In the genomic region with DNA sequence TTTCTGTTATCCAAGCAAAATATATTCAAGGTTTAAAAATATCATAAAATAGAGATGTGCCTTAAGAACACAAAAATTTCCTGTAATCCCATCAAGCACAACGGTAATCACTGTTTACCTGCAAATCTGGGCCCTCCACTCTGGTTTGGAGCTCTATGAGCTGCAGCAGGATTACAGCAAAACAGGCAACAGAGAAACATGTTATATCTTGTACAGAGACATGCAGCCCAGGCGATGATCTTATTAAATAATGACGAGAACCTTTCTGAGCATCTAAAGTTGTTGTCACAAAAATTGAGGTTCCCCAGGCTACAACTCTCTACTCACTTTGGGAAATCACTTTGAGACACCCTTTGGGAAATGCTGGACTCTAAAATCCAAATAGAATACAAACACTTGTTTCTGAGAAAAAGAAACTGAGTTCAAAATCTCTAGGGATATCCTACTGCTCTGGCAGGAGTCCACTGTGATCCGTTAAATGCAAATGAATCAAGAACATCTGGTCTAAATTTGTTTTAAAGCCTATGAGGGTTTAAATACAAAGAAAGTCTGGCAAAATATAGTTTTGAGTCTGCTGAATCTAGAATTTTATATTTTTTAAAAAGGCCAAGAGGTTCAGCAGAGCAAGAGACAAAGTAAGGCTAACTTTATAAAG, we compare ENCODE assay signal across 19 cellular contexts. TPM values are rescaled to one million over a fixed set of nuclear protein-coding genes. Genes with fewer than 3 reads are reported as not detected.
DNase-seq lines count a peak whose midpoint lies in the region; ATAC-seq and TF ChIP-seq lines count a peak whose summit lies in the region.
"Had no signal": no experiment of that assay in that cellular context is flagged by ENCODE, and none has a peak within 500 bp of the region (broad histone marks: within the 10 kb centered on the region; RNA-seq: fewer than 3 reads in every experiment).

No MANE protein-coding gene starts in this region.

- POLR2A ChIA-PET in WTC11 (lab: Charles Lee), result no interaction called here
- POLR2A ChIA-PET in activated CD4-positive, alpha-beta memory T cell treated with anti-CD3 and anti-CD28 coated beads, Interleukin-2, amount 10 ng/mL, durations not matched to agents 7 days and 5 days (lab: Charles Lee), result no interaction called here

- TF ChIP-seq CTCF in BE2C (IDR thresholded peaks at IDR 0.05; ENCODE audit: low read depth, low read length) (no peak), WTC11 (IDR thresholded peaks at IDR 0.05) (no peak), foreskin keratinocyte (conservative IDR thresholded peaks at IDR 0.05) (no peak)

- CTCF ChIA-PET in WTC11 (lab: Charles Lee), result no interaction called here
- CTCF ChIA-PET in activated naive CD4-positive, alpha-beta T cell treated with anti-CD3 and anti-CD28 coated beads for 36 hours (lab: Charles Lee), result interaction anchor here (1.5 kb wide), 1 partner anchor 90 kb away, joined by 3 read pairs; no protein-coding TSS in a partner anchor
- CTCF ChIA-PET in activated CD4-positive, alpha-beta memory T cell treated with anti-CD3 and anti-CD28 coated beads, Interleukin-2, amount 10 ng/mL, durations not matched to agents 7 days and 5 days (lab: Charles Lee), result no interaction called here

- H3K36me3 Mint-ChIP-seq in WTC11, result no peaks in the 10 kb centered on the region
- no peaks in the 10 kb centered on the region for H3K36me3 Mint-ChIP-seq in activated naive CD4-positive, alpha-beta T cell treated with anti-CD3 and anti-CD28 coated beads for 36 hours (ENCODE audit: low read depth)
- H3K36me3 Mint-ChIP-seq in activated CD4-positive, alpha-beta memory T cell treated with anti-CD3 and anti-CD28 coated beads, Interleukin-2, amount 10 ng/mL, durations not matched to agents 7 days and 5 days (ENCODE audit: low read depth), result no peaks in the 10 kb centered on the region
- H3K36me3 Mint-ChIP-seq: activated naive CD4-positive, alpha-beta T cell treated with anti-CD3 and anti-CD28 coated beads, Interleukin-2, amount 50 U/mL, for 72 hours; memory B cell had no signal

- H3K36me3 ChIP-seq in BE2C, result no peaks in the 10 kb centered on the region; the same call in 1 of the 2 replicates
- H3K36me3 ChIP-seq: neutrophil, right lobe of liver had no signal

- no peaks in the 10 kb centered on the region for H3K27me3 Mint-ChIP-seq in WTC11 (ENCODE audit: low read depth)
- H3K27me3 Mint-ChIP-seq in activated naive CD4-positive, alpha-beta T cell treated with anti-CD3 and anti-CD28 coated beads for 36 hours (ENCODE audit: low read depth), result peaks cover 2% of the 10 kb centered on the region
- peaks cover 10% of the 10 kb centered on the region for H3K27me3 Mint-ChIP-seq in activated CD4-positive, alpha-beta memory T cell treated with anti-CD3 and anti-CD28 coated beads, Interleukin-2, amount 10 ng/mL, durations not matched to agents 7 days and 5 days
- H3K27me3 Mint-ChIP-seq: memory B cell had no signal

- no peak overlapping the region for H3K4me3 Mint-ChIP-seq in WTC11
- no peak overlapping the region for H3K4me3 Mint-ChIP-seq in activated naive CD4-positive, alpha-beta T cell treated with anti-CD3 and anti-CD28 coated beads for 36 hours
- no peak overlapping the region for H3K4me3 Mint-ChIP-seq in activated CD4-positive, alpha-beta memory T cell treated with anti-CD3 and anti-CD28 coated beads, Interleukin-2, amount 10 ng/mL, durations not matched to agents 7 days and 5 days
- H3K4me3 Mint-ChIP-seq: activated CD4-positive, alpha-beta T cell treated with anti-CD3 and anti-CD28 coated beads, Interleukin-2, amount 10 ng/mL, durations not matched to agents 7 days and 5 days; B cell; memory B cell had no signal

- peak overlapping the region; percentile 51 for H3K4me3 ChIP-seq in BE2C (ENCODE audit: low read depth, low read length)
- H3K4me3 ChIP-seq: right lobe of liver had no signal

- peak overlapping the region; percentile 25 for H3K27ac ChIP-seq in foreskin keratinocyte
- H3K27ac ChIP-seq: neutrophil, right lobe of liver had no signal

- H3K27me3 ChIP-seq in BE2C (no peaks in the 10 kb centered on the region), foreskin keratinocyte (no peaks in the 10 kb centered on the region)
- H3K27me3 ChIP-seq: neutrophil, right lobe of liver had no signal

- H3K9me3 Mint-ChIP-seq in WTC11, result no peaks in the 10 kb centered on the region
- H3K9me3 Mint-ChIP-seq in activated naive CD4-positive, alpha-beta T cell treated with anti-CD3 and anti-CD28 coated beads for 36 hours, result no peaks in the 10 kb centered on the region
- H3K9me3 Mint-ChIP-seq in activated CD4-positive, alpha-beta memory T cell treated with anti-CD3 and anti-CD28 coated beads, Interleukin-2, amount 10 ng/mL, durations not matched to agents 7 days and 5 days, result no peaks in the 10 kb centered on the region
- H3K9me3 Mint-ChIP-seq: activated CD4-positive, alpha-beta T cell treated with anti-CD3 and anti-CD28 coated beads, Interleukin-2, amount 10 ng/mL, durations not matched to agents 7 days and 5 days; activated naive CD4-positive, alpha-beta T cell treated with anti-CD3 and anti-CD28 coated beads, Interleukin-2, amount 50 U/mL, for 72 hours; memory B cell had no signal

- H3K9me3 ChIP-seq in BE2C, result no peaks in the 10 kb centered on the region
- H3K9me3 ChIP-seq: neutrophil, right lobe of liver had no signal

- H3K27ac Mint-ChIP-seq in WTC11, result peak overlapping the region; percentile 71
- no peak overlapping the region for H3K27ac Mint-ChIP-seq in activated naive CD4-positive, alpha-beta T cell treated with anti-CD3 and anti-CD28 coated beads for 36 hours
- H3K27ac Mint-ChIP-seq in activated CD4-positive, alpha-beta memory T cell treated with anti-CD3 and anti-CD28 coated beads, Interleukin-2, amount 10 ng/mL, durations not matched to agents 7 days and 5 days, result no peak overlapping the region
- H3K27ac Mint-ChIP-seq: activated CD4-positive, alpha-beta T cell treated with anti-CD3 and anti-CD28 coated beads, Interleukin-2, amount 10 ng/mL, durations not matched to agents 7 days and 5 days; activated naive CD4-positive, alpha-beta T cell treated with anti-CD3 and anti-CD28 coated beads, Interleukin-2, amount 50 U/mL, for 72 hours; B cell; memory B cell had no signal

- ATAC-seq in WTC11, result no peak
- ATAC-seq in foreskin keratinocyte, result peak; percentile 54
- ATAC-seq: activated naive CD4-positive, alpha-beta T cell treated with anti-CD3 and anti-CD28 coated beads, Interleukin-2, amount 50 U/mL, for 72 hours; right lobe of liver had no signal

- H3K4me1 ChIP-seq in BE2C (no peaks in the 10 kb centered on the region; the same call in 1 of the 2 replicates), foreskin keratinocyte (peaks cover 26% of the 10 kb centered on the region)
- H3K4me1 ChIP-seq: right lobe of liver had no signal

- no peak for DNase-seq in BE2C
- DNase-seq in NCI-H1694 (lab: John Stamatoyannopoulos, UW), result peak; percentile 92
- DNase-seq in WTC11 (ENCODE audit: low spot score), result no peak
- DNase-seq in foreskin keratinocyte, result peak in 1 of 2 donors; percentile 65
- DNase-seq in activated naive CD4-positive, alpha-beta T cell treated with anti-CD3 and anti-CD28 coated beads for 36 hours, result no peak
- DNase-seq in kidney tubule cell (ENCODE audit: low spot score), result no peak
- no peak for DNase-seq in activated CD4-positive, alpha-beta memory T cell treated with anti-CD3 and anti-CD28 coated beads, Interleukin-2, amount 10 ng/mL, durations not matched to agents 7 days and 5 days
- no peak for DNase-seq in SW 1271 (lab: John Stamatoyannopoulos, UW)
- DNase-seq: activated CD4-positive, alpha-beta T cell treated with anti-CD3 and anti-CD28 coated beads, Interleukin-2, amount 10 ng/mL, durations not matched to agents 7 days and 5 days; DMS53; effector CD8-positive, alpha-beta T cell; KG1; NCI-H1436; right lobe of liver had no signal

- intact Hi-C loops in activated naive CD4-positive, alpha-beta T cell treated with anti-CD3 and anti-CD28 coated beads for 36 hours (cut with micrococcal nuclease), result no loop called here

- peaks cover 29% of the 10 kb centered on the region for H3K4me1 Mint-ChIP-seq in WTC11
- no peaks in the 10 kb centered on the region for H3K4me1 Mint-ChIP-seq in activated naive CD4-positive, alpha-beta T cell treated with anti-CD3 and anti-CD28 coated beads for 36 hours (ENCODE audit: low read depth)
- no peaks in the 10 kb centered on the region for H3K4me1 Mint-ChIP-seq in activated CD4-positive, alpha-beta memory T cell treated with anti-CD3 and anti-CD28 coated beads, Interleukin-2, amount 10 ng/mL, durations not matched to agents 7 days and 5 days
- H3K4me1 Mint-ChIP-seq: activated CD4-positive, alpha-beta T cell treated with anti-CD3 and anti-CD28 coated beads, Interleukin-2, amount 10 ng/mL, durations not matched to agents 7 days and 5 days; B cell; memory B cell had no signal

TF ChIP-seq in WTC11, 78 proteins besides CTCF, POLR2A, EP300 and RAD21 (continues in another document):
- TF ChIP-seq NR1H2 (CRISPR knock-in tag; IDR thresholded peaks at IDR 0.05), result no peak

RNA-seq across cellular contexts. Expression of a gene that starts 36.3 kb away (rescaled TPM):
- polyA plus RNA-seq in BE2C (2012; ENCODE audit: insufficient read depth, insufficient read length, low read depth), result 6.8 TPM
- total RNA-seq in WTC11 (2021) (43.0 to 69.2 TPM (median 45.2 TPM) in 3 replicates), foreskin keratinocyte (119 and 228 TPM in 2 replicates)
- 15.9 and 28.9 TPM in 2 replicates for polyA plus RNA-seq in foreskin keratinocyte
- total RNA-seq in activated naive CD4-positive, alpha-beta T cell treated with anti-CD3 and anti-CD28 coated beads for 36 hours, result under 1 TPM; 0.12 to 0.14 TPM
- total RNA-seq in activated CD4-positive, alpha-beta memory T cell treated with anti-CD3 and anti-CD28 coated beads, Interleukin-2, amount 10 ng/mL, durations not matched to agents 7 days and 5 days, result 1 to 10 TPM; 3.0 to 4.3 TPM
- total RNA-seq: B cell; T-helper 2 cell treated with Interferon-gamma antibody and Interleukin-4, amounts not matched to agents 100 ng/mL and 5 ng/mL, for 36 hours had no signal
